Comparison of ENCODE assay signal across 9 cellular contexts in genomic region chr11:114307524-114308203, GRCh38. TPM values are rescaled to one million over a fixed set of nuclear protein-coding genes. Genes with fewer than 3 reads are reported as not detected.
DNase-seq lines count a peak whose midpoint lies in the region; ATAC-seq, FAIRE-seq and TF ChIP-seq lines count a peak whose summit lies in the region.
"Had no signal": no experiment of that assay in that cellular context is flagged by ENCODE, and none has a peak within 500 bp of the region (broad histone marks: within the 10 kb centered on the region; RNA-seq: fewer than 3 reads in every experiment).

No MANE protein-coding gene starts in this region.

- H3K79me2 ChIP-seq in GM23248 (ENCODE audit: insufficient read depth) (peaks cover 98% of the 10 kb centered on the region), astrocyte (ENCODE audit: insufficient read depth, low read length) (peaks cover 88% of the 10 kb centered on the region), smooth muscle cell (ENCODE audit: low read depth) (peaks cover 95% of the 10 kb centered on the region)

- H3K9me3 Mint-ChIP-seq in astrocyte (ENCODE audit: unreplicated experiment) (peaks cover 5% of the 10 kb centered on the region), type B pancreatic cell (no peaks in the 10 kb centered on the region)
- H3K9me3 Mint-ChIP-seq: activated T-helper 17 cell treated with anti-CD3 and anti-CD28 coated beads, Interleukin-2, amount 50 U/mL, for 72 hours had no signal

- H4K20me1 ChIP-seq in GM23248 (ENCODE audit: insufficient read depth) (no peaks in the 10 kb centered on the region), astrocyte (ENCODE audit: insufficient read depth, low read length) (peaks cover 70% of the 10 kb centered on the region), smooth muscle cell (ENCODE audit: low read depth) (peaks cover 93% of the 10 kb centered on the region)

- peak overlapping the region; percentile 99 for H3K27ac ChIP-seq in GM23248
- peak overlapping the region; percentile 47 for H3K27ac ChIP-seq in astrocyte (ENCODE audit: low read depth, low read length)
- H3K27ac ChIP-seq in right cardiac atrium (ENCODE audit: low read length), result peak overlapping the region; percentile 86
- H3K27ac ChIP-seq in smooth muscle cell (ENCODE audit: low read depth), result peak overlapping the region; percentile 20

- peak; percentile 97 for DNase-seq in GM23248
- peak; percentile 89 for DNase-seq in astrocyte (ENCODE audit: low read depth)
- DNase-seq in right cardiac atrium, result peak; percentile 78 to 88 (median 80)
- DNase-seq in smooth muscle cell (lab: John Stamatoyannopoulos, UW; ENCODE audit: unreplicated experiment), result no peak
- no peak for DNase-seq in HUDEP-2 (lab: John Stamatoyannopoulos, UW; ENCODE audit: unreplicated experiment in 76 of 76)
- DNase-seq in stimulated activated naive CD8-positive, alpha-beta T cell treated with anti-CD3 and anti-CD28 coated beads, Interleukin-15, Interleukin-2, amounts not matched to agents 100 U/mL and 50 U/mL, for 24 hours, result no peak
- no peak for DNase-seq in KG1 (lab: John Stamatoyannopoulos, UW)
- DNase-seq in type B pancreatic cell (ENCODE audit: extremely low spot score, unreplicated experiment), result no peak

- H3K36me3 ChIP-seq in GM23248 (ENCODE audit: low read depth) (peaks cover 57% of the 10 kb centered on the region), astrocyte (ENCODE audit: insufficient read depth, low read length) (peaks cover 6% of the 10 kb centered on the region), smooth muscle cell (ENCODE audit: low read depth) (peaks cover 16% of the 10 kb centered on the region)

- H3K4me1 ChIP-seq in GM23248 (ENCODE audit: insufficient read depth) (peaks cover 68% of the 10 kb centered on the region), astrocyte (ENCODE audit: insufficient read depth, low read length) (peaks cover 12% of the 10 kb centered on the region), right cardiac atrium (ENCODE audit: control insufficient read depth, insufficient read depth, low read length) (peaks cover 4% of the 10 kb centered on the region), smooth muscle cell (ENCODE audit: low read depth) (peaks cover 12% of the 10 kb centered on the region)

- no peaks in the 10 kb centered on the region for H3K27me3 ChIP-seq in GM23248 (replicated peaks; ENCODE audit: insufficient read depth)
- H3K27me3 ChIP-seq in astrocyte (ENCODE audit: insufficient read depth, low read length), result no peaks in the 10 kb centered on the region
- no peaks in the 10 kb centered on the region for H3K27me3 ChIP-seq in right cardiac atrium (ENCODE audit: control insufficient read depth, insufficient read depth)
- no peaks in the 10 kb centered on the region for H3K27me3 ChIP-seq in smooth muscle cell (ENCODE audit: low read depth)

- in situ Hi-C loops in GM23248 (cut with MboI), result no loop called here

- H3K4me2 ChIP-seq in GM23248 (ENCODE audit: unreplicated experiment) (peak overlapping the region; percentile 98), astrocyte (ENCODE audit: low read length) (peak overlapping the region; percentile 79), smooth muscle cell (peak overlapping the region; percentile 51)

- peaks cover 45% of the 10 kb centered on the region for H3K4me1 Mint-ChIP-seq in astrocyte (ENCODE audit: low read depth, unreplicated experiment)
- peaks cover 11% of the 10 kb centered on the region for H3K4me1 Mint-ChIP-seq in type B pancreatic cell (ENCODE audit: unreplicated experiment)

- H3K9ac ChIP-seq in GM23248, result peak overlapping the region; percentile 94
- H3K9ac ChIP-seq in astrocyte (ENCODE audit: low read length), result peak overlapping the region; percentile 19
- no peak overlapping the region for H3K9ac ChIP-seq in smooth muscle cell (ENCODE audit: low read depth)

- H3F3A ChIP-seq in GM23248 (ENCODE audit: insufficient read depth) (peaks cover 84% of the 10 kb centered on the region), smooth muscle cell (ENCODE audit: low read depth) (peaks cover 4% of the 10 kb centered on the region)

- no peak overlapping the region for H2AFZ ChIP-seq in GM23248
- no peak overlapping the region for H2AFZ ChIP-seq in astrocyte (ENCODE audit: low read depth, low read length)
- no peak overlapping the region for H2AFZ ChIP-seq in smooth muscle cell (ENCODE audit: low read depth)

- H3K27ac Mint-ChIP-seq in astrocyte (ENCODE audit: unreplicated experiment) (peak overlapping the region; percentile 36), type B pancreatic cell (no peak overlapping the region)
- H3K27ac Mint-ChIP-seq: activated T-helper 17 cell treated with anti-CD3 and anti-CD28 coated beads, Interleukin-2, amount 50 U/mL, for 72 hours had no signal

- H3K4me3 Mint-ChIP-seq in astrocyte (ENCODE audit: unreplicated experiment), result peak overlapping the region; percentile 55
- no peak overlapping the region for H3K4me3 Mint-ChIP-seq in type B pancreatic cell
- H3K4me3 Mint-ChIP-seq: activated T-helper 17 cell treated with anti-CD3 and anti-CD28 coated beads, Interleukin-2, amount 50 U/mL, for 72 hours had no signal

- intact Hi-C loops in right cardiac atrium (cut with DNase I), result no loop called here

- H3K4me3 ChIP-seq in GM23248, result peak overlapping the region; percentile 71
- H3K4me3 ChIP-seq in astrocyte (ENCODE audit: insufficient read depth, low read depth, low read length), result peak overlapping the region; percentile 19
- H3K4me3 ChIP-seq in right cardiac atrium (ENCODE audit: low read length), result no peak overlapping the region
- no peak overlapping the region for H3K4me3 ChIP-seq in smooth muscle cell

- WGBS in GM23248 (ENCODE audit: low coverage in 1 of 2, low lambda C conversion rate in 2 of 2, missing lambda C conversion rate in 2 of 2), 2 experiments, result 1% methylated on average over 9 of the region's 9 CpGs
- WGBS in right cardiac atrium, result 26% methylated on average over 9 of the region's 9 CpGs
- 59% methylated on average over 9 of the region's 9 CpGs for WGBS in smooth muscle cell (ENCODE audit: low lambda C conversion rate)

- no peaks in the 10 kb centered on the region for H3K9me2 ChIP-seq in GM23248 (ENCODE audit: insufficient read depth)

- peak; percentile 32 for FAIRE-seq in astrocyte (lab: Jason Lieb, UNC)

- H3K36me3 Mint-ChIP-seq in astrocyte (ENCODE audit: low read depth, unreplicated experiment) (peaks cover 60% of the 10 kb centered on the region), type B pancreatic cell (no peaks in the 10 kb centered on the region)

- H3K27me3 Mint-ChIP-seq in astrocyte (ENCODE audit: low read depth, unreplicated experiment), result no peaks in the 10 kb centered on the region
- peaks cover 12% of the 10 kb centered on the region for H3K27me3 Mint-ChIP-seq in type B pancreatic cell

- peak; percentile 87 to 90 for ATAC-seq in right cardiac atrium
- no peak for ATAC-seq in stimulated activated naive CD8-positive, alpha-beta T cell treated with anti-CD3 and anti-CD28 coated beads, Interleukin-15, Interleukin-2, amounts not matched to agents 100 U/mL and 50 U/mL, for 24 hours
- ATAC-seq: activated T-helper 17 cell treated with anti-CD3 and anti-CD28 coated beads, Interleukin-2, amount 50 U/mL, for 72 hours had no signal

- TF ChIP-seq CTCF in astrocyte (IDR thresholded peaks at IDR 0.05; ENCODE audit: insufficient read depth, low read depth, low read length), result no peak
- no peak for TF ChIP-seq CTCF in smooth muscle cell (IDR thresholded peaks at IDR 0.05; ENCODE audit: borderline replicate concordance, insufficient read depth, poor library complexity, severe bottlenecking)
- TF ChIP-seq CTCF in type B pancreatic cell (conservative IDR thresholded peaks at IDR 0.05), result no peak

- H3K9me3 ChIP-seq in GM23248 (ENCODE audit: low read depth), result no peaks in the 10 kb centered on the region
- no peaks in the 10 kb centered on the region for H3K9me3 ChIP-seq in astrocyte (ENCODE audit: insufficient read depth, low read depth, low read length)
- no peaks in the 10 kb centered on the region for H3K9me3 ChIP-seq in right cardiac atrium (ENCODE audit: control insufficient read depth, low read length)
- H3K9me3 ChIP-seq in smooth muscle cell (replicated peaks; ENCODE audit: low read depth), result no peaks in the 10 kb centered on the region

RNA-seq across cellular contexts. Expression of gene NNMT, which starts 11.5 kb away (rescaled TPM):
- 809 and 1,043 TPM in 2 replicates for total RNA-seq in GM23248 (2014; rRNA removed; shearing (Covaris generic))
- polyA plus RNA-seq in GM23248 (2016; fragmentation: Nextera tagmentation; extraction: Ambion mirVana) (1,317 and 1,390 TPM in 2 replicates), right cardiac atrium (56.9 TPM), smooth muscle cell (588 and 814 TPM in 2 replicates)
- total RNA-seq in astrocyte (394 and 527 TPM in 2 replicates), right cardiac atrium (100 to 1,000 TPM in 1 of 4 donors, 10 to 100 TPM in 3; 16.8 to 183 (median 50.8) TPM), smooth muscle cell (397 and 495 TPM in 2 replicates), type B pancreatic cell (ENCODE audit: low replicate concordance) (0.64 and 2.8 TPM in 2 replicates)
- total RNA-seq: activated T-helper 17 cell treated with anti-CD3 and anti-CD28 coated beads, Interleukin-2, amount 50 U/mL, for 72 hours had no signal

Comparison
In these comparisons a context has a peak if more than half of its experiments do, and no peak if none do; other contexts are left out.
1. DNase-seq: peak in GM23248 (single experiment), astrocyte (single experiment) and right cardiac atrium (3 of 3); none in smooth muscle cell (single experiment), HUDEP-2 (0 of 76), stimulated activated naive CD8-positive, alpha-beta T cell treated with anti-CD3 and anti-CD28 coated beads, Interleukin-15, Interleukin-2, amounts not matched to agents 100 U/mL and 50 U/mL, for 24 hours (single experiment), KG1 (single experiment) and type B pancreatic cell (single experiment).
2. H3K27ac ChIP-seq: peak in every context shown above with its lines; median percentile 99 in GM23248; 86 in right cardiac atrium; 47 in astrocyte; 20 in smooth muscle cell.
3. H3K4me3 ChIP-seq: peak in GM23248 (single experiment) and astrocyte (single experiment); none in right cardiac atrium (single experiment) and smooth muscle cell (single experiment).
4. Peak in every context shown above with its lines, with median percentiles within 50 percentile points of each other: H3K4me2 ChIP-seq.